8 cellular contexts compared by ENCODE assay signal in the genomic region with DNA sequence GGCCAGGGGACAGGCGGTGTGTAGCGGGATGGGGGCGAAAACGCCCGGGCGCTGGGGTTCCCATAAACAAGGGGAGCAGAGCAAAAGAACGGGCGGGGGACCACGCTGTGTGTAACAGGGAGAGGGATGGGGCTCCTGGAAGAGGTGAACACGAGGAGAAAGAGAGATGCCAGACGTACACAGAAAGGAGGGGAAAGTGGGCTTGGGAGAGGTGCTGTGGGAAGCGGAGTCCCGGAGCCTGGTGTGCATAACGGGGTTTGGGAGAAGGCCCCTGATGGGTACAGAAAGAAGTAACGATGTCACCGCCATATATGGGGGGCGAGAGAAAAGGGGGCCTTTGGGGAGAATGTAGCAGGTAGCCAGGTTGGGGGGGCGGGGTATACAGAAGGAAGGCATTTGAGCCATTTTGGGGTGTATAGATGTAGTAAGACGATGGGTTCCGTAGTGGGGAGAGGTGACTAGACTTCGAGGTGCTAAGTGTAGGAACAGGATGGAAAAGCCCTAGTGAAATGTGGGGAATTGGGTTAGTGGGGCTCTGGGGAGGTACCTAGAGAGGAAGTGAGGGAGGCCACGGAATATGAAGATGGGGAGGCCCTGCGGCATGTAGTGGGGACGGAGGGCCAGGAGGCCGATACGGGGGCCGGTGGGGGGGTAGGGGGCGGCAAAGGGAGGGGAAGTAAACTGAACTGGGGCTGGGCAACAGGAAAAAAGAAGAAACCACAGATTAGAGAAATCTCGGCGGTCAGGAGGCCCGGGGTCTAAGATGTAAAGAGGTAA. TPM values are rescaled to one million over a fixed set of nuclear protein-coding genes. Genes with fewer than 3 reads are reported as not detected.
A peak's percentile ranks its signal among the peaks of the same experiment; 100 is the strongest.
DNase-seq lines count a peak whose midpoint lies in the region; ATAC-seq, FAIRE-seq and TF ChIP-seq lines count a peak whose summit lies in the region.

No MANE protein-coding gene starts in this region.

- peak overlapping the region; percentile 41 for H3K9ac ChIP-seq in endothelial cell of umbilical vein (replicated peaks; ENCODE audit: extremely low read depth, insufficient read depth, low read length)

- H3K4me3 Mint-ChIP-seq in CD4-positive, alpha-beta T cell, result peak overlapping the region; percentile 86
- peak overlapping the region; percentile 98 for H3K4me3 Mint-ChIP-seq in T-helper 17 cell
- peak overlapping the region; percentile 84 to 98 (median 94) for H3K4me3 Mint-ChIP-seq in naive thymus-derived CD8-positive, alpha-beta T cell

- H4K20me1 ChIP-seq in endothelial cell of umbilical vein (replicated peaks; ENCODE audit: control insufficient read depth, extremely low read depth, insufficient read depth, low read length), result no peaks in the 10 kb centered on the region

- dilution Hi-C loops in endothelial cell of umbilical vein (cut with MboI; ENCODE audit: extremely low pct_ligation_motif_present, low sequenced_read_pairs), result no loop called here

- H3K9me3 Mint-ChIP-seq in CD4-positive, alpha-beta T cell, result peaks cover 3% of the 10 kb centered on the region
- H3K9me3 Mint-ChIP-seq in naive thymus-derived CD8-positive, alpha-beta T cell, result no peaks in the 10 kb centered on the region

- TF ChIP-seq CTCF in CD4-positive, alpha-beta T cell (IDR thresholded peaks at IDR 0.05), result no peak
- TF ChIP-seq CTCF in endothelial cell of umbilical vein (IDR thresholded peaks at IDR 0.05; ENCODE audit: extremely low read depth in 1 of 2, insufficient read depth in 1 of 2, low read depth in 1 of 2, low read length in 2 of 2), result no peak

- FAIRE-seq in endothelial cell of umbilical vein (lab: Jason Lieb, UNC), result no peak

- peak; percentile 6 for ATAC-seq in CD4-positive, alpha-beta T cell (ENCODE audit: poor library complexity)
- ATAC-seq in T-helper 17 cell (peak; percentile 4), HG02885 (IDR thresholded peaks at IDR 0.05; ENCODE audit: poor library complexity, unreplicated experiment) (no peak)
- peak; percentile 7 to 8 for ATAC-seq in naive thymus-derived CD8-positive, alpha-beta T cell

- peak in 1 of 10 experiments; percentile 28 for DNase-seq in CD4-positive, alpha-beta T cell
- DNase-seq in HEK293T (ENCODE audit: extremely low spot score), result no peak
- no peak for DNase-seq in T-helper 17 cell
- DNase-seq in endothelial cell of umbilical vein (ENCODE audit: low read depth, low spot score), result no peak
- DNase-seq in naive thymus-derived CD8-positive, alpha-beta T cell, result peak in 6 of 10 donors; percentile 28 to 69 (median 46)
- no peak for DNase-seq in dedifferentiated amniotic fluid mesenchymal stem cell (ENCODE audit: extremely low spot score)
- DNase-seq in NCI-H2196 treated with DMSO at 0.1 percent for 48 hours (lab: John Stamatoyannopoulos, UW; ENCODE audit: unreplicated experiment), result no peak

- peak overlapping the region; percentile 53 for H3K4me2 ChIP-seq in endothelial cell of umbilical vein (ENCODE audit: insufficient read depth, low read length)

- H3K36me3 Mint-ChIP-seq in CD4-positive, alpha-beta T cell (ENCODE audit: low read depth), result peaks cover 27% of the 10 kb centered on the region
- H3K36me3 Mint-ChIP-seq in T-helper 17 cell (ENCODE audit: low read depth), result no peaks in the 10 kb centered on the region
- peaks cover 0 to 14% (median 4%) of the 10 kb centered on the region in 3 donors for H3K36me3 Mint-ChIP-seq in naive thymus-derived CD8-positive, alpha-beta T cell

- no TSS peak for BruUV-seq in endothelial cell of umbilical vein (replicated peaks; lab: Mats Ljungman, UMichigan)

- peak overlapping the region; percentile 59 to 75 (median 60) for H3K4me3 ChIP-seq in endothelial cell of umbilical vein (replicated peaks in 1 of 3; ENCODE audit: insufficient read depth in 1 of 3, low read depth in 1 of 3, low read length in 3 of 3)

- no peaks in the 10 kb centered on the region for H3K27me3 ChIP-seq in CD4-positive, alpha-beta T cell (ENCODE audit: control insufficient read depth, insufficient read depth, low read length)
- H3K27me3 ChIP-seq in endothelial cell of umbilical vein (ENCODE audit: control insufficient read depth in 2 of 2, insufficient read depth in 2 of 2, low read length in 2 of 2), result no peaks in the 10 kb centered on the region

- no peaks in the 10 kb centered on the region for H3K9me1 ChIP-seq in endothelial cell of umbilical vein (replicated peaks; ENCODE audit: control insufficient read depth, extremely low read depth, insufficient read depth, low read length)

- peak overlapping the region; percentile 78 for H3K27ac ChIP-seq in CD4-positive, alpha-beta T cell (ENCODE audit: low read depth, low read length)
- peak overlapping the region; percentile 6 for H3K27ac ChIP-seq in endothelial cell of umbilical vein (ENCODE audit: insufficient read depth, low read depth, low read length)

- no peak overlapping the region for H2AFZ ChIP-seq in endothelial cell of umbilical vein (ENCODE audit: low read depth, low read length)

- peaks cover 60% of the 10 kb centered on the region for H3K4me1 Mint-ChIP-seq in CD4-positive, alpha-beta T cell (ENCODE audit: low read depth)
- H3K4me1 Mint-ChIP-seq in T-helper 17 cell, result peaks cover 51% of the 10 kb centered on the region
- peaks cover 37 to 72% (median 67%) of the 10 kb centered on the region in 4 donors for H3K4me1 Mint-ChIP-seq in naive thymus-derived CD8-positive, alpha-beta T cell

- H3K36me3 ChIP-seq in endothelial cell of umbilical vein (ENCODE audit: control insufficient read depth in 2 of 2, extremely low read depth in 1 of 2, insufficient read depth in 2 of 2, low read length in 2 of 2), result peaks cover 3 to 10% of the 10 kb centered on the region in 2 experiments

- H3K27me3 Mint-ChIP-seq in CD4-positive, alpha-beta T cell, result no peaks in the 10 kb centered on the region
- no peaks in the 10 kb centered on the region for H3K27me3 Mint-ChIP-seq in T-helper 17 cell
- H3K27me3 Mint-ChIP-seq in naive thymus-derived CD8-positive, alpha-beta T cell, result no peaks in the 10 kb centered on the region

- POLR2A ChIA-PET in CD4-positive, alpha-beta T cell (lab: Charles Lee), result interaction anchor here (0.6 to 3.0 kb wide), 9 partner anchors 9 to 386 kb away, joined by 3 to 30 read pairs (median 14); a partner anchor contains a TSS
- POLR2A ChIA-PET in HEK293T (lab: Yijun Ruan, JAX), result interaction anchor here (1.0 to 1.9 kb wide), 4 partner anchors 13 to 43 kb away, joined by 3 to 13 read pairs (median 4); a partner anchor contains a TSS
- POLR2A ChIA-PET in endothelial cell of umbilical vein (lab: Charles Lee), result interaction anchor here (0.7 to 1.3 kb wide), 3 partner anchors 8 to 15 kb away, joined by 3 to 4 read pairs (median 4); a partner anchor contains a TSS
- POLR2A ChIA-PET in naive thymus-derived CD8-positive, alpha-beta T cell (lab: Charles Lee), result interaction anchor here (1.0 to 9.2 kb wide), 12 partner anchors 7 to 165 kb away, joined by 4 to 148 read pairs (median 10); a partner anchor contains a TSS

- CTCF ChIA-PET in CD4-positive, alpha-beta T cell (lab: Charles Lee), result interaction anchor here (0.7 to 1.9 kb wide), 3 partner anchors 9 to 11 kb away, joined by 3 to 16 read pairs (median 16); no protein-coding TSS in a partner anchor
- CTCF ChIA-PET in HEK293T (lab: Yijun Ruan, JAX), result interaction anchor here (1.6 kb wide), 1 partner anchor 13 kb away, joined by 7 read pairs; no protein-coding TSS in a partner anchor
- CTCF ChIA-PET in endothelial cell of umbilical vein (lab: Charles Lee), result interaction anchor here (0.7 to 2.0 kb wide), 4 partner anchors 9 to 13 kb away, joined by 3 to 14 read pairs (median 6); no protein-coding TSS in a partner anchor

- peak overlapping the region; percentile 74 for H3K27ac Mint-ChIP-seq in CD4-positive, alpha-beta T cell
- peak overlapping the region; percentile 93 for H3K27ac Mint-ChIP-seq in T-helper 17 cell
- H3K27ac Mint-ChIP-seq in naive thymus-derived CD8-positive, alpha-beta T cell, result peak overlapping the region; percentile 83 to 99 (median 95)

- no peak for TF ChIP-seq POLR2A in endothelial cell of umbilical vein (IDR thresholded peaks at IDR 0.05; ENCODE audit: low read depth, low read length)

- peaks cover 23% of the 10 kb centered on the region for H3K4me1 ChIP-seq in endothelial cell of umbilical vein (ENCODE audit: control insufficient read depth, extremely low read depth, insufficient read depth, low read length)

- H3K9me3 ChIP-seq in CD4-positive, alpha-beta T cell (ENCODE audit: control insufficient read depth, low read length), result no peaks in the 10 kb centered on the region
- no peaks in the 10 kb centered on the region for H3K9me3 ChIP-seq in T-helper 17 cell (ENCODE audit: control insufficient read depth, low read length, poor library complexity, severe bottlenecking)
- no peaks in the 10 kb centered on the region for H3K9me3 ChIP-seq in endothelial cell of umbilical vein (replicated peaks; ENCODE audit: control insufficient read depth, insufficient read depth, low read length)

- intact Hi-C loops in CD4-positive, alpha-beta T cell (cut with DNase I, micrococcal nuclease), result loop anchor here in 1 of 2 experiments (5.0 kb wide), 2 partner anchors 44 to 254 kb away; a partner anchor contains a TSS
- intact Hi-C loops in endothelial cell of umbilical vein (cut with micrococcal nuclease), result loop anchor here (5.0 kb wide), 1 partner anchor 554 kb away; no protein-coding TSS in a partner anchor

- peaks cover 27% of the 10 kb centered on the region for H3K79me2 ChIP-seq in endothelial cell of umbilical vein (ENCODE audit: control insufficient read depth, insufficient read depth, low read length)

RNA-seq across cellular contexts. Expression of a gene that starts 0.8 kb away (rescaled TPM):
- total RNA-seq in CD4-positive, alpha-beta T cell, result 10 to 100 TPM; 45.2 to 46.6 TPM
- total RNA-seq in T-helper 17 cell (10 to 100 TPM; 40.3 to 41.8 TPM), endothelial cell of umbilical vein (32.5 and 41.1 TPM in 2 replicates)
- polyA plus RNA-seq in endothelial cell of umbilical vein, result 13.7 and 16.9 TPM in 2 replicates
- polyA plus RNA-seq in endothelial cell of umbilical vein (2011; cell fraction: cytosol; rRNA removed), result 11.2 and 16.6 TPM in 2 replicates
- 22.6 and 26.6 TPM in 2 replicates for polyA plus RNA-seq in endothelial cell of umbilical vein (2011; cell fraction: nucleus; rRNA removed)
- polyA plus RNA-seq in endothelial cell of umbilical vein (2012), result 25.0 and 30.3 TPM in 2 replicates
- 7.4 and 10.2 TPM in 2 replicates for polyA minus RNA-seq in endothelial cell of umbilical vein
- 12.2 TPM for polyA minus RNA-seq in endothelial cell of umbilical vein (2011; cell fraction: cytosol; rRNA and poly(A)+ RNA removed)
- polyA minus RNA-seq in endothelial cell of umbilical vein (2011; cell fraction: nucleus; rRNA and poly(A)+ RNA removed), result 4.6 and 8.8 TPM in 2 replicates
- total RNA-seq in naive thymus-derived CD8-positive, alpha-beta T cell, result 100 to 1,000 TPM; 110 to 111 TPM
- polyA plus RNA-seq in naive thymus-derived CD8-positive, alpha-beta T cell, result 10 to 100 TPM; 15.3 to 21.7 (median 20.3) TPM

RNA-seq across cellular contexts. Expression of a gene that starts 1.9 kb away (rescaled TPM):
- total RNA-seq in CD4-positive, alpha-beta T cell, result 10 to 100 TPM; 23.1 to 24.7 TPM
- total RNA-seq in T-helper 17 cell (10 to 100 TPM; 24.7 to 26.3 TPM), endothelial cell of umbilical vein (27.8 and 31.4 TPM in 2 replicates)
- polyA plus RNA-seq in endothelial cell of umbilical vein, result 32.3 and 37.0 TPM in 2 replicates
- polyA plus RNA-seq in endothelial cell of umbilical vein (2011; cell fraction: cytosol; rRNA removed), result 24.2 and 31.0 TPM in 2 replicates
- polyA plus RNA-seq in endothelial cell of umbilical vein (2011; cell fraction: nucleus; rRNA removed), result 9.1 and 13.7 TPM in 2 replicates
- polyA plus RNA-seq in endothelial cell of umbilical vein (2012), result 25.4 and 37.5 TPM in 2 replicates
- 17.1 and 24.4 TPM in 2 replicates for polyA minus RNA-seq in endothelial cell of umbilical vein
- polyA minus RNA-seq in endothelial cell of umbilical vein (2011; cell fraction: cytosol; rRNA and poly(A)+ RNA removed), result 13.7 TPM
- polyA minus RNA-seq in endothelial cell of umbilical vein (2011; cell fraction: nucleus; rRNA and poly(A)+ RNA removed), result 2.8 and 4.9 TPM in 2 replicates
- 10 to 100 TPM; 33.8 to 36.3 TPM for total RNA-seq in naive thymus-derived CD8-positive, alpha-beta T cell
- polyA plus RNA-seq in naive thymus-derived CD8-positive, alpha-beta T cell, result 10 to 100 TPM; 21.2 to 35.9 (median 34.9) TPM

RNA-seq across cellular contexts. Expression of a gene that starts 6.4 kb away (rescaled TPM):
- 1 to 10 TPM; 1.7 to 1.8 TPM for total RNA-seq in CD4-positive, alpha-beta T cell
- 1 to 10 TPM; 1.1 to 1.6 TPM for total RNA-seq in T-helper 17 cell
- total RNA-seq in endothelial cell of umbilical vein, result 11.8 and 13.2 TPM in 2 replicates
- 12.0 and 17.8 TPM in 2 replicates for polyA plus RNA-seq in endothelial cell of umbilical vein
- 6.7 and 12.5 TPM in 2 replicates for polyA plus RNA-seq in endothelial cell of umbilical vein (2011; cell fraction: cytosol; rRNA removed)
- polyA plus RNA-seq in endothelial cell of umbilical vein (2011; cell fraction: nucleus; rRNA removed), result 11.5 and 13.9 TPM in 2 replicates
- polyA plus RNA-seq in endothelial cell of umbilical vein (2012), result 7.3 and 12.6 TPM in 2 replicates
- polyA minus RNA-seq in endothelial cell of umbilical vein, result 2.5 and 2.6 TPM in 2 replicates
- polyA minus RNA-seq in endothelial cell of umbilical vein (2011; cell fraction: cytosol; rRNA and poly(A)+ RNA removed), result 3.7 TPM
- 1.5 and 2.7 TPM in 2 replicates for polyA minus RNA-seq in endothelial cell of umbilical vein (2011; cell fraction: nucleus; rRNA and poly(A)+ RNA removed)
- total RNA-seq in naive thymus-derived CD8-positive, alpha-beta T cell, result 1 to 10 TPM; 5.3 to 8.3 TPM
- polyA plus RNA-seq in naive thymus-derived CD8-positive, alpha-beta T cell, result 1 to 10 TPM; 2.6 to 4.4 (median 4.3) TPM

RNA-seq across cellular contexts. Expression of a gene that starts 13.3 kb away (rescaled TPM):
- 100 to 1,000 TPM; 209 to 212 TPM for total RNA-seq in CD4-positive, alpha-beta T cell
- total RNA-seq in T-helper 17 cell (100 to 1,000 TPM; 248 to 258 TPM), endothelial cell of umbilical vein (246 and 259 TPM in 2 replicates)
- 173 and 183 TPM in 2 replicates for polyA plus RNA-seq in endothelial cell of umbilical vein
- 207 and 211 TPM in 2 replicates for polyA plus RNA-seq in endothelial cell of umbilical vein (2011; cell fraction: cytosol; rRNA removed)
- 352 and 403 TPM in 2 replicates for polyA plus RNA-seq in endothelial cell of umbilical vein (2011; cell fraction: nucleus; rRNA removed)
- 162 and 163 TPM in 2 replicates for polyA plus RNA-seq in endothelial cell of umbilical vein (2012)
- 106 and 117 TPM in 2 replicates for polyA minus RNA-seq in endothelial cell of umbilical vein
- 100.0 TPM for polyA minus RNA-seq in endothelial cell of umbilical vein (2011; cell fraction: cytosol; rRNA and poly(A)+ RNA removed)
- polyA minus RNA-seq in endothelial cell of umbilical vein (2011; cell fraction: nucleus; rRNA and poly(A)+ RNA removed), result 83.5 and 131 TPM in 2 replicates
- 100 to 1,000 TPM; 284 to 289 TPM for total RNA-seq in naive thymus-derived CD8-positive, alpha-beta T cell
- polyA plus RNA-seq in naive thymus-derived CD8-positive, alpha-beta T cell, result 10 to 100 TPM in 1 of 3 donors, 1 to 10 TPM in 2; 6.6 to 10.6 (median 8.1) TPM

RNA-seq across cellular contexts. Expression of a gene that starts 17.2 kb away (rescaled TPM):
- total RNA-seq in CD4-positive, alpha-beta T cell, result 10 to 100 TPM; 11.2 to 11.8 TPM
- total RNA-seq in T-helper 17 cell (10 to 100 TPM; 11.3 to 13.8 TPM), endothelial cell of umbilical vein (4.9 and 7.1 TPM in 2 replicates)
- 4.9 and 5.6 TPM in 2 replicates for polyA plus RNA-seq in endothelial cell of umbilical vein
- 3.0 and 3.5 TPM in 2 replicates for polyA plus RNA-seq in endothelial cell of umbilical vein (2011; cell fraction: cytosol; rRNA removed)
- 8.6 and 9.3 TPM in 2 replicates for polyA plus RNA-seq in endothelial cell of umbilical vein (2011; cell fraction: nucleus; rRNA removed)
- polyA plus RNA-seq in endothelial cell of umbilical vein (2012), result 3.6 and 5.6 TPM in 2 replicates
- polyA minus RNA-seq in endothelial cell of umbilical vein, result 4.6 and 5.7 TPM in 2 replicates
- 3.3 TPM for polyA minus RNA-seq in endothelial cell of umbilical vein (2011; cell fraction: cytosol; rRNA and poly(A)+ RNA removed)
- 4.3 and 6.3 TPM in 2 replicates for polyA minus RNA-seq in endothelial cell of umbilical vein (2011; cell fraction: nucleus; rRNA and poly(A)+ RNA removed)
- 1 to 10 TPM; 8.1 to 9.2 TPM for total RNA-seq in naive thymus-derived CD8-positive, alpha-beta T cell
- polyA plus RNA-seq in naive thymus-derived CD8-positive, alpha-beta T cell, result 1 to 10 TPM in 2 of 3 donors, under 1 TPM in 1; 0.64 to 1.4 (median 1.1) TPM

Comparison
In these comparisons a context has a peak if more than half of its experiments do, and no peak if none do; other contexts are left out.
1. DNase-seq: peak in naive thymus-derived CD8-positive, alpha-beta T cell (6 of 10); none in HEK293T (single experiment), T-helper 17 cell (0 of 3), endothelial cell of umbilical vein (single experiment), dedifferentiated amniotic fluid mesenchymal stem cell (single experiment) and NCI-H2196 treated with DMSO at 0.1 percent for 48 hours (single experiment).
2. Peak in every context shown above with its lines, with median percentiles within 50 percentile points of each other: H3K27ac Mint-ChIP-seq and H3K4me3 Mint-ChIP-seq.